27 cellular contexts compared by ENCODE assay signal in the genomic region with DNA sequence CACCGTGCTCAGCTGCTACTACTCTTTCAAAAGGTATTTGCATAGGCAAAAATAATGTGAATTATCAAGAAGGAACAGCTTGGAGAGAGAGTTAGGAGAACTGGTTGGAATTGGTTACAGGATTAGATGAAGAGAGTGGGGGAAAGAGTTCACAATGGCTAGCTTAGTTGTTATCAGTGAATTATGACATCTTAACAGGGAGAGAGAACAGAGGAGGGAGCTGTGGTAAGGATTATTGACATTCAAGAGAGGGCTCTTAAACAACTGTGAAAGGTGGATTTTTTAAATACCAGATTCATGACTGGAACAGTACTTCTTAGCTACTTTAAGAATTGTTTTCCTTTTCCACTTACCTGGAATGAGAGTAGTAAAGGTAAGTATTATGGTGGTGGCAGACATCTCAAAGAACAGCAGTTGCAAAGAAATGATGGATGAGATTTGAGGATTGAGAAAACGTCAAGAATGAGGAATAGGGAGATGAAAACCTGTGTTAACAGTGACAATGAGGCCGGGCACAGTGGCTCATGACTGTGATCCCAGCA. TPM values are rescaled to one million over a fixed set of nuclear protein-coding genes. Genes with fewer than 3 reads are reported as not detected.
A peak's percentile ranks its signal among the peaks of the same experiment; 100 is the strongest.
DNase-seq lines count a peak whose midpoint lies in the region; ATAC-seq and TF ChIP-seq lines count a peak whose summit lies in the region.
"Had no signal": no experiment of that assay in that cellular context is flagged by ENCODE, and none has a peak within 500 bp of the region (broad histone marks: within the 10 kb centered on the region; RNA-seq: fewer than 3 reads in every experiment).

No MANE protein-coding gene starts in this region.

- DNase-seq in Caco-2 (peak in 1 of 2 experiments; percentile 17), NCI-H226 (peak; percentile 5), NCI-H187 treated with DMSO at 0.1 percent for 48 hours (lab: John Stamatoyannopoulos, UW) (no peak), SJCRH30 (no peak), prostate gland (ENCODE audit: low spot score) (no peak)
- no peak for DNase-seq in effector memory CD8-positive, alpha-beta T cell
- DNase-seq in naive thymus-derived CD8-positive, alpha-beta T cell = no peak
- DNase-seq: activated CD4-positive, alpha-beta memory T cell treated with anti-CD3 and anti-CD28 coated beads for 36 hours; activated CD8-positive, alpha-beta memory T cell treated with anti-CD3 and anti-CD28 coated beads, Interleukin-2, amount 50 U/mL, for 4 hours; C1 segment of cervical spinal cord; Calu3; HFFc6; KBM-7; MM.1S; NCI-H2029 treated with DMSO at 0.1 percent for 48 hours; nephron progenitor cell; pancreas; right cardiac atrium; stimulated activated CD4-positive, alpha-beta T cell treated with anti-CD3 and anti-CD28 coated beads, Interleukin-2, amount 100 ng/mL, for 24 hours; substantia nigra; T-cell had no signal

- no peak for TF ChIP-seq POLR2A in prostate gland (IDR thresholded peaks at IDR 0.05)

- H3K27me3 Mint-ChIP-seq in Caco-2 (ENCODE audit: insufficient read depth, unreplicated experiment) = no peaks in the 10 kb centered on the region
- H3K27me3 Mint-ChIP-seq in effector memory CD8-positive, alpha-beta T cell = no peaks in the 10 kb centered on the region
- H3K27me3 Mint-ChIP-seq in naive thymus-derived CD8-positive, alpha-beta T cell = no peaks in the 10 kb centered on the region
- H3K27me3 Mint-ChIP-seq: activated CD4-positive, alpha-beta memory T cell treated with anti-CD3 and anti-CD28 coated beads for 36 hours; dendritic cell treated with granulocyte-macrophage colony-stimulating factor and Interleukin-4, amounts not matched to agents 40 ng/mL and 50 ng/mL, for 4 days; T-cell had no signal

- peak overlapping the region; percentile 37 for H3K27ac Mint-ChIP-seq in Caco-2 (ENCODE audit: unreplicated experiment)
- peak overlapping the region; percentile 4 to 59 for H3K27ac Mint-ChIP-seq in effector memory CD8-positive, alpha-beta T cell
- peak overlapping the region in 9 of 10 donors; percentile 6 to 91 (median 37) for H3K27ac Mint-ChIP-seq in naive thymus-derived CD8-positive, alpha-beta T cell
- H3K27ac Mint-ChIP-seq: activated CD4-positive, alpha-beta memory T cell treated with anti-CD3 and anti-CD28 coated beads for 36 hours; dendritic cell treated with granulocyte-macrophage colony-stimulating factor and Interleukin-4, amounts not matched to agents 40 ng/mL and 50 ng/mL, for 4 days had no signal

- H3K9me3 ChIP-seq in Caco-2 = no peaks in the 10 kb centered on the region
- H3K9me3 ChIP-seq in SJCRH30 (replicated peaks) = no peaks in the 10 kb centered on the region
- H3K9me3 ChIP-seq in prostate gland = no peaks in the 10 kb centered on the region
- H3K9me3 ChIP-seq: pancreas, SJSA1, vagina had no signal

- H3K4me1 Mint-ChIP-seq in Caco-2 (ENCODE audit: low read depth, unreplicated experiment) = peaks cover 30% of the 10 kb centered on the region
- H3K4me1 Mint-ChIP-seq in effector memory CD8-positive, alpha-beta T cell (ENCODE audit: low read depth in 2 of 2) = no peaks in the 10 kb centered on the region
- peaks cover 0 to 20% (median 0%) of the 10 kb centered on the region in 4 donors for H3K4me1 Mint-ChIP-seq in naive thymus-derived CD8-positive, alpha-beta T cell
- H3K4me1 Mint-ChIP-seq: nephron progenitor cell, T-cell had no signal

- TF ChIP-seq CTCF in Caco-2 (IDR thresholded peaks at IDR 0.05; ENCODE audit: insufficient read depth in 1 of 2, low read depth in 1 of 2, low read length in 1 of 2, severe bottlenecking in 1 of 2, unreplicated experiment in 1 of 2) (no peak), prostate gland (IDR thresholded peaks at IDR 0.05) (no peak)

- CTCF ChIA-PET in Caco-2 (lab: Charles Lee) = no interaction called here

- POLR2A ChIA-PET in Caco-2 (lab: Charles Lee) = no interaction called here
- POLR2A ChIA-PET in naive thymus-derived CD8-positive, alpha-beta T cell (lab: Charles Lee) = interaction anchor here (0.6 to 1.1 kb wide), 2 partner anchors 10 to 94 kb away, joined by 3 to 5 read pairs; no protein-coding TSS in a partner anchor

- H3K27me3 ChIP-seq in Caco-2 (replicated peaks; ENCODE audit: control insufficient read depth, insufficient read depth, low read length) (no peaks in the 10 kb centered on the region), SJCRH30 (no peaks in the 10 kb centered on the region), prostate gland (replicated peaks; ENCODE audit: insufficient read depth) (no peaks in the 10 kb centered on the region)
- H3K27me3 ChIP-seq: pancreas, SJSA1, vagina had no signal

- peaks cover 94% of the 10 kb centered on the region for H3K36me3 Mint-ChIP-seq in Caco-2 (ENCODE audit: insufficient read depth, unreplicated experiment)
- H3K36me3 Mint-ChIP-seq in effector memory CD8-positive, alpha-beta T cell (ENCODE audit: insufficient read depth) = peaks cover 70% of the 10 kb centered on the region
- H3K36me3 Mint-ChIP-seq in naive thymus-derived CD8-positive, alpha-beta T cell = peaks cover 17 to 98% (median 37%) of the 10 kb centered on the region in 3 donors

- H3K4me3 ChIP-seq in Caco-2 (ENCODE audit: low read depth, low read length) = no peak overlapping the region
- no peak overlapping the region for H3K4me3 ChIP-seq in SJCRH30
- H3K4me3 ChIP-seq in prostate gland = no peak overlapping the region
- H3K4me3 ChIP-seq: pancreas, SJSA1, vagina had no signal

- intact Hi-C loops in Caco-2 (cut with micrococcal nuclease; ENCODE audit: unreplicated experiment) = loop anchor here (5.0 to 10.0 kb wide), 2 partner anchors 217 to 285 kb away; no protein-coding TSS in a partner anchor
- intact Hi-C loops in prostate gland (cut with DNase I) = loop anchor here (10.0 kb wide), 1 partner anchor 227 kb away; no protein-coding TSS in a partner anchor

- no peaks in the 10 kb centered on the region for H3K9me3 Mint-ChIP-seq in Caco-2 (ENCODE audit: unreplicated experiment)
- no peaks in the 10 kb centered on the region for H3K9me3 Mint-ChIP-seq in effector memory CD8-positive, alpha-beta T cell
- H3K9me3 Mint-ChIP-seq in naive thymus-derived CD8-positive, alpha-beta T cell = no peaks in the 10 kb centered on the region
- H3K9me3 Mint-ChIP-seq: activated CD4-positive, alpha-beta memory T cell treated with anti-CD3 and anti-CD28 coated beads for 36 hours; dendritic cell treated with granulocyte-macrophage colony-stimulating factor and Interleukin-4, amounts not matched to agents 40 ng/mL and 50 ng/mL, for 4 days; HFFc6; nephron progenitor cell; T-cell had no signal

- H3K27ac ChIP-seq in SJCRH30 = no peak overlapping the region
- no peak overlapping the region for H3K27ac ChIP-seq in prostate gland
- H3K27ac ChIP-seq: pancreas, SJSA1, vagina had no signal

- H3K36me3 ChIP-seq in Caco-2 (ENCODE audit: control insufficient read depth, insufficient read depth, low read length) (peaks cover 2% of the 10 kb centered on the region), SJCRH30 (peaks cover 58% of the 10 kb centered on the region), prostate gland (peaks cover 14 to 29% of the 10 kb centered on the region in 2 donors)

- BruUV-seq in Caco-2 (replicated peaks; lab: Mats Ljungman, UMichigan) = no TSS peak

- ATAC-seq in effector memory CD8-positive, alpha-beta T cell (replicated peaks) = no peak
- no peak for ATAC-seq in naive thymus-derived CD8-positive, alpha-beta T cell
- ATAC-seq in GM18858 (IDR thresholded peaks at IDR 0.05; ENCODE audit: unreplicated experiment) = no peak
- ATAC-seq: pancreas, right cardiac atrium, T-cell had no signal

- H3K4me1 ChIP-seq in Caco-2 (peaks cover 6% of the 10 kb centered on the region; the same call in 1 of the 2 replicates), SJCRH30 (no peaks in the 10 kb centered on the region), prostate gland (replicated peaks) (no peaks in the 10 kb centered on the region)
- H3K4me1 ChIP-seq: pancreas, SJSA1, vagina had no signal

- WGBS in prostate gland = 91% methylated on average over 3 of the region's 3 CpGs

- peak overlapping the region; percentile 16 for H3K4me3 Mint-ChIP-seq in Caco-2 (ENCODE audit: unreplicated experiment)
- no peak overlapping the region for H3K4me3 Mint-ChIP-seq in effector memory CD8-positive, alpha-beta T cell
- H3K4me3 Mint-ChIP-seq in naive thymus-derived CD8-positive, alpha-beta T cell = no peak overlapping the region
- H3K4me3 Mint-ChIP-seq: activated CD4-positive, alpha-beta memory T cell treated with anti-CD3 and anti-CD28 coated beads for 36 hours; dendritic cell treated with granulocyte-macrophage colony-stimulating factor and Interleukin-4, amounts not matched to agents 40 ng/mL and 50 ng/mL, for 4 days; HFFc6; nephron progenitor cell; T-cell had no signal

RNA-seq across cellular contexts. Expression of a gene that starts 43.9 kb away (rescaled TPM):
- 0.77 and 0.95 TPM in 2 replicates for total RNA-seq in Caco-2 (2022)
- under 1 TPM; 0.22 to 0.68 TPM for total RNA-seq in naive thymus-derived CD8-positive, alpha-beta T cell
- not detected for polyA plus RNA-seq in naive thymus-derived CD8-positive, alpha-beta T cell
- 0.06 and 0.25 TPM in 2 replicates for total RNA-seq in SJCRH30 (2014; rRNA removed; shearing (Covaris generic))
- not detected for total RNA-seq in prostate gland
- total RNA-seq: Calu3, Daoy, endothelial cell of umbilical vein, right cardiac atrium, vagina had no signal
